In the genomic region with DNA sequence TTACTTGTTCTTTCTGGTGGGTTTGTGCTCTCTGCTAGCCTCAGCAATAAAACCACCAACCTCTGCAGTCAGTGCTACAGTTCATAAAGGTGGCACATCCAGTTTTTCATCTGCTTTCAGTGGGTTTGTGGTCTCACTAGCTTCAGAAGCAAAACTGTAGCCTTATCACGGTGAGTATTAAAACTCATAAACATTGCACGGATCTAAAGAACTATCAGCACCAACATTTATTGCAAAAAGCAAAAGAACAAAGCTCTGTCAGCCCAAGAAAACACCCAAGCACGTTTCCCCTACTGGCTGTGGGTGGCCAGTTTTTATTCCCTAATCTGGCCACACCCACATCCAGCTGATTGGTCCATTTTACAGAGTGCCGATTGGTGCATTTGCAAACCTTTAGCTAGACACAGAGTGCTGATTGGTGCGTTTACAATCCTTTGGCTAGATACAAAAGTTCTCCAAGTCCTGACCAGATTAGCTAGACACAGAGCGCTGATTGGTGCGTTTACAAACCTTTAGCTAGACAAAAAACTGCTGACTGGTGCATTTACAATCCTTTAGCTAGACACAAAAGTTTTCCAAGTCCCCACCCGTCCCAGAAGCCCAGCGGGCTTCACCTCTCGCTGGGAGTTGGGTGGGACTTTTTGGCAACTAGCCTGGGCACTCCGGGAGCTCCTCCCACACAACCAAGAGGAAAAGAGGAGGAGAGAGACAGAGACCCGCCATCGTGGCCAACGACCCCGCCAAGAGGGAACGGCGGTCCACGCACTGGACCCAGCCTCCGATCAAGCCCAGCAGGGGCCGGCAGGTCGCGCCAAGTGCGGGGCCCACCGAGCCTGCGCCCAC, we compare ENCODE assay signal across 8 cellular contexts. TPM values are rescaled to one million over a fixed set of nuclear protein-coding genes. Genes with fewer than 3 reads are reported as not detected.
A peak's percentile ranks its signal among the peaks of the same experiment; 100 is the strongest.
DNase-seq lines count a peak whose midpoint lies in the region; ATAC-seq, FAIRE-seq and TF ChIP-seq lines count a peak whose summit lies in the region.

No MANE protein-coding gene starts in this region.

- peaks cover 0 to 3% (median 0%) of the 10 kb centered on the region in 5 donors for H3K9me3 Mint-ChIP-seq in CD8-positive, alpha-beta memory T cell
- H3K9me3 Mint-ChIP-seq in memory B cell: peaks cover 2% of the 10 kb centered on the region
- no peaks in the 10 kb centered on the region for H3K9me3 Mint-ChIP-seq in endothelial cell (ENCODE audit: unreplicated experiment)

- peak in 4 of 5 donors; percentile 34 to 71 (median 60) for DNase-seq in CD8-positive, alpha-beta memory T cell
- DNase-seq in NT2/D1 (ENCODE audit: low read depth, low spot score) (no peak), K562 (ENCODE audit: extremely low read depth in 1 of 4, low spot score in 3 of 4) (peak in 1 of 4 experiments; percentile 45), memory B cell (ENCODE audit: low spot score in 2 of 2) (peak; percentile 15 to 20), ureter (ENCODE audit: low spot score) (peak; percentile 61), GM12891 (ENCODE audit: insufficient read length, low spot score) (no peak), endothelial cell (ENCODE audit: low spot score) (no peak), middle frontal gyrus (ENCODE audit: extremely low spot score, low spot score) (no peak)

- peaks cover 0 to 4% (median 3%) of the 10 kb centered on the region in 3 donors for H3K36me3 Mint-ChIP-seq in CD8-positive, alpha-beta memory T cell
- H3K36me3 Mint-ChIP-seq in memory B cell (peaks cover 2% of the 10 kb centered on the region), endothelial cell (ENCODE audit: low read depth, unreplicated experiment) (peaks cover 4% of the 10 kb centered on the region)

- no peaks in the 10 kb centered on the region for H3K9me1 ChIP-seq in K562 (ENCODE audit: control insufficient read depth, insufficient read depth, low read length)

- POLR2A ChIA-PET in CD8-positive, alpha-beta memory T cell (lab: Charles Lee): interaction anchor here (1.0 to 3.0 kb wide), 3 partner anchors 25 to 32 kb away, joined by 3 to 26 read pairs (median 5); a partner anchor contains a TSS
- POLR2A ChIA-PET in K562 (lab: Yijun Ruan, JAX): interaction anchor here (0.9 kb wide), 2 partner anchors 13 to 25 kb away, joined by 3 read pairs; a partner anchor contains a TSS

- H3K27me3 Mint-ChIP-seq in CD8-positive, alpha-beta memory T cell: no peaks in the 10 kb centered on the region
- no peaks in the 10 kb centered on the region for H3K27me3 Mint-ChIP-seq in memory B cell
- peaks cover 7% of the 10 kb centered on the region for H3K27me3 Mint-ChIP-seq in endothelial cell (ENCODE audit: unreplicated experiment)

- CTCF ChIA-PET in CD8-positive, alpha-beta memory T cell (lab: Charles Lee): interaction anchor here (2.5 to 2.6 kb wide), 2 partner anchors 24 to 27 kb away, joined by 9 to 19 read pairs; a partner anchor contains a TSS
- CTCF ChIA-PET in K562 (lab: Yijun Ruan, JAX; ENCODE audit: low intra/inter-chr PET ratio): no interaction called here

- no peaks in the 10 kb centered on the region for H3K36me3 ChIP-seq in CD8-positive, alpha-beta memory T cell (ENCODE audit: insufficient read depth, low read length)
- H3K36me3 ChIP-seq in NT2/D1 (ENCODE audit: insufficient read depth, insufficient read length, low read length) (peaks cover 3% of the 10 kb centered on the region), K562 (ENCODE audit: control insufficient read depth, insufficient read depth, low read length) (peaks cover under 1% of the 10 kb centered on the region; the same call in 1 of the 3 replicates)

- H3K27ac Mint-ChIP-seq in CD8-positive, alpha-beta memory T cell: peak overlapping the region; percentile 79 to 95 (median 90)
- H3K27ac Mint-ChIP-seq in memory B cell (peak overlapping the region; percentile 35), endothelial cell (ENCODE audit: unreplicated experiment) (no peak overlapping the region)

- no peaks in the 10 kb centered on the region for H4K20me1 ChIP-seq in K562 (replicated peaks; ENCODE audit: control insufficient read depth, insufficient read depth, low read length)

- H3K4me3 ChIP-seq in CD8-positive, alpha-beta memory T cell (ENCODE audit: low read length): peak overlapping the region; percentile 47
- peak overlapping the region; percentile 54 for H3K4me3 ChIP-seq in NT2/D1 (ENCODE audit: insufficient read length, low read depth)
- no peak overlapping the region for H3K4me3 ChIP-seq in K562

- FAIRE-seq in K562 (lab: Jason Lieb, UNC): no peak
- FAIRE-seq in GM12891 (lab: Jason Lieb, UNC): no peak

- H2AFZ ChIP-seq in K562 (ENCODE audit: low read depth, low read length): no peak overlapping the region

- TF ChIP-seq POLR2A in K562 (conservative IDR thresholded peaks at IDR 0.05) (no peak), GM12891 (IDR thresholded peaks at IDR 0.05; ENCODE audit: low read depth, low read length) (no peak)

- no peak for TF ChIP-seq RAD21 in K562 (CRISPR knock-in tag; conservative IDR thresholded peaks at IDR 0.05 in 1 of 2, IDR thresholded peaks at IDR 0.05 in 1 of 2)

- in situ Hi-C loops in K562 (cut with MboI): no loop called here

- peaks cover 37 to 61% (median 50%) of the 10 kb centered on the region in 3 donors for H3K4me1 Mint-ChIP-seq in CD8-positive, alpha-beta memory T cell
- peaks cover 14% of the 10 kb centered on the region for H3K4me1 Mint-ChIP-seq in memory B cell
- peaks cover 21% of the 10 kb centered on the region for H3K4me1 Mint-ChIP-seq in endothelial cell (ENCODE audit: unreplicated experiment)

- 78% methylated on average over 17 of the region's 25 CpGs for WGBS in K562 (ENCODE audit: insufficient coverage, low coverage, missing lambda C conversion rate)

- H3K27ac ChIP-seq in CD8-positive, alpha-beta memory T cell (ENCODE audit: low read depth, low read length): peak overlapping the region; percentile 34
- no peak overlapping the region for H3K27ac ChIP-seq in K562 (ENCODE audit: extremely low read depth, low read depth, low read length)

- peak overlapping the region; percentile 79 to 95 (median 87) for H3K4me3 Mint-ChIP-seq in CD8-positive, alpha-beta memory T cell
- H3K4me3 Mint-ChIP-seq in memory B cell (peak overlapping the region; percentile 79), endothelial cell (ENCODE audit: unreplicated experiment) (no peak overlapping the region)

- H3K9ac ChIP-seq in NT2/D1 (ENCODE audit: insufficient read length, low read depth): peak overlapping the region; percentile 78
- H3K9ac ChIP-seq in K562 (ENCODE audit: insufficient read depth in 1 of 2, low read depth in 2 of 2, low read length in 2 of 2): no peak overlapping the region

- no peak overlapping the region for H3K4me2 ChIP-seq in K562 (ENCODE audit: insufficient read depth, low read length)

- ATAC-seq in K562 (no peak), memory B cell (ENCODE audit: low read depth) (peak; percentile 37)

- H3K4me1 ChIP-seq in CD8-positive, alpha-beta memory T cell (ENCODE audit: insufficient read depth, low read length): peaks cover 35% of the 10 kb centered on the region
- no peaks in the 10 kb centered on the region for H3K4me1 ChIP-seq in NT2/D1 (ENCODE audit: insufficient read depth, insufficient read length)
- H3K4me1 ChIP-seq in K562 (replicated peaks in 1 of 2; ENCODE audit: control insufficient read depth in 2 of 2, insufficient read depth in 2 of 2, low read length in 2 of 2): peaks cover 19 to 21% of the 10 kb centered on the region in 2 experiments; a peak in 4 of 5 replicates

- TF ChIP-seq CTCF in K562 (IDR thresholded peaks at IDR 0.05 in 2 of 3, conservative IDR thresholded peaks at IDR 0.05 in 1 of 3; ENCODE audit: insufficient read depth in 2 of 3, low read depth in 1 of 3, low read length in 3 of 3): no peak
- TF ChIP-seq CTCF in endothelial cell (IDR thresholded peaks at IDR 0.05; ENCODE audit: unreplicated experiment): no peak

- no peaks in the 10 kb centered on the region for H3K9me3 ChIP-seq in CD8-positive, alpha-beta memory T cell (ENCODE audit: low read length)
- H3K9me3 ChIP-seq in NT2/D1 (ENCODE audit: insufficient read depth, low read length): peaks cover 28% of the 10 kb centered on the region
- H3K9me3 ChIP-seq in K562 (replicated peaks; ENCODE audit: control insufficient read depth, insufficient read depth, low read depth, low read length): peaks cover 13% of the 10 kb centered on the region

- no peaks in the 10 kb centered on the region for H3K27me3 ChIP-seq in CD8-positive, alpha-beta memory T cell (ENCODE audit: insufficient read depth, low read length, poor library complexity, severe bottlenecking)
- H3K27me3 ChIP-seq in NT2/D1 (ENCODE audit: insufficient read depth, insufficient read length) (no peaks in the 10 kb centered on the region), K562 (ENCODE audit: control insufficient read depth in 2 of 2, insufficient read depth in 2 of 2, low read length in 2 of 2) (no peaks in the 10 kb centered on the region)

- TF ChIP-seq EP300 in K562 (IDR thresholded peaks at IDR 0.05; ENCODE audit: low read length): no peak

- H3K79me2 ChIP-seq in K562 (ENCODE audit: control insufficient read depth, insufficient read depth, low read length): peaks cover 19% of the 10 kb centered on the region

- BruUV-seq in K562 (replicated peaks; lab: Mats Ljungman, UMichigan): no TSS peak

- intact Hi-C loops in K562 (cut with micrococcal nuclease): no loop called here

RNA-seq across cellular contexts. Expression of a gene that starts 3.3 kb away (rescaled TPM):
- 10 to 100 TPM; 62.8 to 68.0 TPM for total RNA-seq in CD8-positive, alpha-beta memory T cell
- 79.8 TPM for polyA plus RNA-seq in CD8-positive, alpha-beta memory T cell
- total RNA-seq in K562 (2011; cell fraction: chromatin; rRNA removed; ENCODE audit: low replicate concordance): 79.7 and 82.0 TPM in 2 replicates
- total RNA-seq in K562 (2011; cell fraction: nucleolus; rRNA removed): 114 and 131 TPM in 2 replicates
- total RNA-seq in K562 (2011; cell fraction: nucleoplasm; rRNA removed): 125 and 142 TPM in 2 replicates
- total RNA-seq in K562 (2014; rRNA removed): 151 TPM in 2 replicates
- total RNA-seq in K562 (2014; rRNA removed; fragmentation: Illumina TruSeq; extraction: Trizol): 213 and 225 TPM in 2 replicates
- 150 and 160 TPM in 2 replicates for total RNA-seq in K562 (2015; rRNA removed; fragmentation: Illumina TruSeq; extraction: Trizol)
- total RNA-seq in K562 (2021): 183 and 204 TPM in 2 replicates
- polyA plus RNA-seq in K562 (2011; rRNA removed): 319 and 402 TPM in 2 replicates
- 252 and 276 TPM in 2 replicates for polyA plus RNA-seq in K562 (2011; cell fraction: cytosol; rRNA removed)
- polyA plus RNA-seq in K562 (2011; cell fraction: nucleus; rRNA removed): 76.8 and 123 TPM in 2 replicates
- polyA plus RNA-seq in K562 (2012): 226 and 283 TPM in 2 replicates
- polyA plus RNA-seq in K562 (2014; fragmentation: Illumina TruSeq; extraction: Trizol): 209 and 263 TPM in 2 replicates
- polyA plus RNA-seq in K562 (2014; fragmentation: Nextera tagmentation; extraction: Ambion mirVana): 100 to 1,000 TPM; 472 to 496 TPM
- polyA plus RNA-seq in K562 (2014; rRNA removed): 264 and 287 TPM in 2 replicates
- polyA minus RNA-seq in K562 (2011; rRNA and poly(A)+ RNA removed): 118 and 125 TPM in 2 replicates
- 42.3 and 50.0 TPM in 2 replicates for polyA minus RNA-seq in K562 (2011; cell fraction: cytosol; rRNA and poly(A)+ RNA removed)
- polyA minus RNA-seq in K562 (2011; cell fraction: nucleus; rRNA and poly(A)+ RNA removed): 13.3 and 23.7 TPM in 2 replicates
- 85.5 TPM for total RNA-seq in ureter
- 93.9 TPM for polyA plus RNA-seq in GM12891 (2012; ENCODE audit: low read depth, missing spikeins)
- total RNA-seq in endothelial cell (ENCODE audit: unreplicated experiment): 96.7 TPM

RNA-seq across cellular contexts. Expression of a gene that starts 24.8 kb away (rescaled TPM):
- total RNA-seq in CD8-positive, alpha-beta memory T cell: 10 to 100 TPM; 57.1 to 58.0 TPM
- 18.8 TPM for polyA plus RNA-seq in CD8-positive, alpha-beta memory T cell
- 9.9 and 14.5 TPM in 2 replicates for total RNA-seq in K562 (2011; cell fraction: chromatin; rRNA removed; ENCODE audit: low replicate concordance)
- total RNA-seq in K562 (2011; cell fraction: nucleolus; rRNA removed): 10.0 and 11.4 TPM in 2 replicates
- total RNA-seq in K562 (2011; cell fraction: nucleoplasm; rRNA removed): 8.3 and 10.3 TPM in 2 replicates
- total RNA-seq in K562 (2014; rRNA removed) (50.0 and 52.4 TPM in 2 replicates), K562 (2014; rRNA removed; fragmentation: Illumina TruSeq; extraction: Trizol) (87.0 and 95.7 TPM in 2 replicates), K562 (2015; rRNA removed; fragmentation: Illumina TruSeq; extraction: Trizol) (87.3 and 90.9 TPM in 2 replicates), K562 (2021) (52.4 and 56.5 TPM in 2 replicates), ureter (14.5 TPM), endothelial cell (ENCODE audit: unreplicated experiment) (12.8 TPM)
- polyA plus RNA-seq in K562 (2011; rRNA removed) (49.0 and 69.7 TPM in 2 replicates), K562 (2014; fragmentation: Illumina TruSeq; extraction: Trizol) (85.9 and 108 TPM in 2 replicates), K562 (2014; fragmentation: Nextera tagmentation; extraction: Ambion mirVana) (100 to 1,000 TPM; 189 to 200 TPM), K562 (2014; rRNA removed) (63.5 and 64.4 TPM in 2 replicates)
- 16.3 and 22.3 TPM in 2 replicates for polyA plus RNA-seq in K562 (2011; cell fraction: cytosol; rRNA removed)
- 16.1 and 17.8 TPM in 2 replicates for polyA plus RNA-seq in K562 (2011; cell fraction: nucleus; rRNA removed)
- 28.9 and 46.1 TPM in 2 replicates for polyA plus RNA-seq in K562 (2012)
- polyA minus RNA-seq in K562 (2011; rRNA and poly(A)+ RNA removed): 31.3 and 35.1 TPM in 2 replicates
- 9.4 and 11.9 TPM in 2 replicates for polyA minus RNA-seq in K562 (2011; cell fraction: cytosol; rRNA and poly(A)+ RNA removed)
- polyA minus RNA-seq in K562 (2011; cell fraction: nucleus; rRNA and poly(A)+ RNA removed): 6.9 and 11.3 TPM in 2 replicates
- 17.4 TPM for polyA plus RNA-seq in GM12891 (2012; ENCODE audit: low read depth, missing spikeins)

RNA-seq across cellular contexts. Expression of a gene that starts 25.2 kb away (rescaled TPM):
- total RNA-seq in CD8-positive, alpha-beta memory T cell: 1 to 10 TPM; 6.8 to 7.4 TPM
- not detected for polyA plus RNA-seq in CD8-positive, alpha-beta memory T cell
- 1.6 and 1.8 TPM in 2 replicates for total RNA-seq in K562 (2011; cell fraction: chromatin; rRNA removed; ENCODE audit: low replicate concordance)
- total RNA-seq in K562 (2011; cell fraction: nucleolus; rRNA removed): 1.8 and 2.5 TPM in 2 replicates
- 1.5 and 4.0 TPM in 2 replicates for total RNA-seq in K562 (2011; cell fraction: nucleoplasm; rRNA removed)
- total RNA-seq in K562 (2014; rRNA removed) (6.7 and 11.7 TPM in 2 replicates), K562 (2014; rRNA removed; fragmentation: Illumina TruSeq; extraction: Trizol) (11.1 and 14.9 TPM in 2 replicates), K562 (2015; rRNA removed; fragmentation: Illumina TruSeq; extraction: Trizol) (7.4 and 10.8 TPM in 2 replicates), K562 (2021) (10.5 TPM in 2 replicates), ureter (1.8 TPM), endothelial cell (ENCODE audit: unreplicated experiment) (1.6 TPM)
- polyA plus RNA-seq in K562 (2011; rRNA removed) (11.8 and 14.0 TPM in 2 replicates), K562 (2014; fragmentation: Illumina TruSeq; extraction: Trizol) (12.3 and 12.9 TPM in 2 replicates), K562 (2014; fragmentation: Nextera tagmentation; extraction: Ambion mirVana) (10 to 100 TPM; 27.6 to 37.0 TPM), K562 (2014; rRNA removed) (9.1 and 10.7 TPM in 2 replicates)
- polyA plus RNA-seq in K562 (2011; cell fraction: cytosol; rRNA removed): 6.8 and 13.2 TPM in 2 replicates
- polyA plus RNA-seq in K562 (2011; cell fraction: nucleus; rRNA removed): 3.6 and 7.2 TPM in 2 replicates
- polyA plus RNA-seq in K562 (2012): 6.7 and 8.1 TPM in 2 replicates
- 6.4 and 6.5 TPM in 2 replicates for polyA minus RNA-seq in K562 (2011; rRNA and poly(A)+ RNA removed)
- 3.1 TPM in 1 of 2 replicates, not detected in the other for polyA minus RNA-seq in K562 (2011; cell fraction: cytosol; rRNA and poly(A)+ RNA removed)
- polyA minus RNA-seq in K562 (2011; cell fraction: nucleus; rRNA and poly(A)+ RNA removed): 1.4 TPM in 1 of 2 replicates, not detected in the other
- polyA plus RNA-seq in GM12891 (2012; ENCODE audit: low read depth, missing spikeins): 1.8 TPM

RNA-seq across cellular contexts. Expression of a gene that starts 28.0 kb away (rescaled TPM):
- total RNA-seq in CD8-positive, alpha-beta memory T cell: 10 to 100 TPM; 82.0 to 85.1 TPM
- 188 TPM for polyA plus RNA-seq in CD8-positive, alpha-beta memory T cell
- 120 and 171 TPM in 2 replicates for total RNA-seq in K562 (2011; cell fraction: chromatin; rRNA removed; ENCODE audit: low replicate concordance)
- total RNA-seq in K562 (2011; cell fraction: nucleolus; rRNA removed): 123 and 128 TPM in 2 replicates
- total RNA-seq in K562 (2011; cell fraction: nucleoplasm; rRNA removed): 191 and 263 TPM in 2 replicates
- total RNA-seq in K562 (2014; rRNA removed) (149 and 174 TPM in 2 replicates), K562 (2014; rRNA removed; fragmentation: Illumina TruSeq; extraction: Trizol) (263 and 285 TPM in 2 replicates), K562 (2015; rRNA removed; fragmentation: Illumina TruSeq; extraction: Trizol) (181 and 217 TPM in 2 replicates), K562 (2021) (211 and 214 TPM in 2 replicates), ureter (83.3 TPM), endothelial cell (ENCODE audit: unreplicated experiment) (52.6 TPM)
- polyA plus RNA-seq in K562 (2011; rRNA removed) (247 and 349 TPM in 2 replicates), K562 (2014; fragmentation: Illumina TruSeq; extraction: Trizol) (198 and 252 TPM in 2 replicates), K562 (2014; fragmentation: Nextera tagmentation; extraction: Ambion mirVana) (100 to 1,000 TPM; 777 to 862 TPM), K562 (2014; rRNA removed) (271 and 298 TPM in 2 replicates)
- polyA plus RNA-seq in K562 (2011; cell fraction: cytosol; rRNA removed): 133 and 189 TPM in 2 replicates
- polyA plus RNA-seq in K562 (2011; cell fraction: nucleus; rRNA removed): 63.2 and 95.0 TPM in 2 replicates
- polyA plus RNA-seq in K562 (2012): 154 and 229 TPM in 2 replicates
- polyA minus RNA-seq in K562 (2011; rRNA and poly(A)+ RNA removed): 116 and 118 TPM in 2 replicates
- polyA minus RNA-seq in K562 (2011; cell fraction: cytosol; rRNA and poly(A)+ RNA removed): 39.9 and 48.1 TPM in 2 replicates
- 44.7 and 82.3 TPM in 2 replicates for polyA minus RNA-seq in K562 (2011; cell fraction: nucleus; rRNA and poly(A)+ RNA removed)
- 115 TPM for polyA plus RNA-seq in GM12891 (2012; ENCODE audit: low read depth, missing spikeins)

Comparison
In these comparisons a context has a peak if more than half of its experiments do, and no peak if none do; other contexts are left out.
1. DNase-seq: peak in CD8-positive, alpha-beta memory T cell (4 of 5), memory B cell (2 of 2) and ureter (single experiment); none in NT2/D1 (single experiment), GM12891 (single experiment), endothelial cell (single experiment) and middle frontal gyrus (single experiment).